ENCODE assay signal across 20 cellular contexts in genomic region chr18:70405051-70405450, GRCh38.
DNase-seq lines count a peak whose midpoint lies in the region; ATAC-seq, FAIRE-seq and TF ChIP-seq lines count a peak whose summit lies in the region.
"Had no signal": no experiment of that assay in that cellular context is flagged by ENCODE, and none has a peak within 500 bp of the region (broad histone marks: within the 10 kb centered on the region; RNA-seq: fewer than 3 reads in every experiment).

No MANE protein-coding gene starts in this region.

- no peak for FAIRE-seq in RCC 7860 (lab: Jason Lieb, UNC)

- H3K4me3 Mint-ChIP-seq in GM23338 = no peak overlapping the region
- H3K4me3 Mint-ChIP-seq in stimulated activated effector memory CD8-positive, alpha-beta T cell treated with anti-CD3 and anti-CD28 coated beads, Interleukin-12 subunit alpha, Interleukin-12 subunit beta, amount 100 ng/mL, for 72 hours = no peak overlapping the region
- H3K4me3 Mint-ChIP-seq: H9, HFFc6 had no signal

- H3K27me3 ChIP-seq in GM23338 (ENCODE audit: insufficient read depth) = no peaks in the 10 kb centered on the region
- H3K27me3 ChIP-seq in foreskin keratinocyte = no peaks in the 10 kb centered on the region
- H3K27me3 ChIP-seq in H7 (ENCODE audit: control insufficient read depth, insufficient read depth, low read length) = no peaks in the 10 kb centered on the region
- no peaks in the 10 kb centered on the region for H3K27me3 ChIP-seq in right atrium auricular region
- H3K27me3 ChIP-seq: BE2C had no signal

- peaks cover 1% of the 10 kb centered on the region for H3K27me3 Mint-ChIP-seq in GM23338 (ENCODE audit: insufficient read depth, low read depth, poor library complexity)

- H2AFZ ChIP-seq in GM23338 = 0 out of 2 replicates have a peak overlapping the region, but pooled peaks have one; percentile 18

- no peaks in the 10 kb centered on the region for H3K9me3 Mint-ChIP-seq in GM23338
- no peaks in the 10 kb centered on the region for H3K9me3 Mint-ChIP-seq in stimulated activated effector memory CD8-positive, alpha-beta T cell treated with anti-CD3 and anti-CD28 coated beads, Interleukin-12 subunit alpha, Interleukin-12 subunit beta, amount 100 ng/mL, for 72 hours
- H3K9me3 Mint-ChIP-seq: H9, HFFc6 had no signal

- no peaks in the 10 kb centered on the region for H3K36me3 Mint-ChIP-seq in GM23338 (ENCODE audit: low read depth)
- no peaks in the 10 kb centered on the region for H3K36me3 Mint-ChIP-seq in stimulated activated effector memory CD8-positive, alpha-beta T cell treated with anti-CD3 and anti-CD28 coated beads, Interleukin-12 subunit alpha, Interleukin-12 subunit beta, amount 100 ng/mL, for 72 hours

- H3K9me3 ChIP-seq in right atrium auricular region = no peaks in the 10 kb centered on the region
- H3K9me3 ChIP-seq: BE2C had no signal

- no peaks in the 10 kb centered on the region for H4K20me1 ChIP-seq in GM23338 (replicated peaks; ENCODE audit: insufficient read depth)

- no peak overlapping the region for H3K27ac Mint-ChIP-seq in GM23338
- H3K27ac Mint-ChIP-seq in stimulated activated effector memory CD8-positive, alpha-beta T cell treated with anti-CD3 and anti-CD28 coated beads, Interleukin-12 subunit alpha, Interleukin-12 subunit beta, amount 100 ng/mL, for 72 hours = no peak overlapping the region
- H3K27ac Mint-ChIP-seq: H9, HFFc6 had no signal

- TF ChIP-seq CTCF in GM23338 (conservative IDR thresholded peaks at IDR 0.05; ENCODE audit: low read depth in 2 of 2) (no peak), foreskin keratinocyte (conservative IDR thresholded peaks at IDR 0.05) (no peak), right atrium auricular region (IDR thresholded peaks at IDR 0.05) (no peak)

- DNase-seq in GM23338 (ENCODE audit: low spot score) (no peak), RCC 7860 (ENCODE audit: low spot score) (peak; percentile 24), foreskin keratinocyte (no peak), H7 (no peak), right atrium auricular region (ENCODE audit: low spot score) (no peak), NCI-H69 (lab: John Stamatoyannopoulos, UW) (no peak)
- no peak for DNase-seq in stimulated activated effector memory CD8-positive, alpha-beta T cell treated with anti-CD3 and anti-CD28 coated beads, Interleukin-12 subunit alpha, Interleukin-12 subunit beta, amount 100 ng/mL, for 72 hours (ENCODE audit: low spot score in 2 of 2)
- DNase-seq: BE2C, DMS53, H9, HFFc6, KG1, NCI-H1105, NCI-H2029 treated with DMSO at 0.1 percent for 48 hours, NCI-H226, NCI-H510A treated with DMSO at 0.1 percent for 48 hours, NCI-H774, Right ventricle myocardium superior, SW 1271 had no signal

- H3K4me1 Mint-ChIP-seq in GM23338 = no peaks in the 10 kb centered on the region
- no peaks in the 10 kb centered on the region for H3K4me1 Mint-ChIP-seq in stimulated activated effector memory CD8-positive, alpha-beta T cell treated with anti-CD3 and anti-CD28 coated beads, Interleukin-12 subunit alpha, Interleukin-12 subunit beta, amount 100 ng/mL, for 72 hours
- H3K4me1 Mint-ChIP-seq: H9 had no signal

- H3K9me2 ChIP-seq in GM23338 (ENCODE audit: insufficient read depth) = no peaks in the 10 kb centered on the region

- no peaks in the 10 kb centered on the region for H3K79me2 ChIP-seq in GM23338 (replicated peaks; ENCODE audit: insufficient read depth)

- H3K36me3 ChIP-seq in GM23338 (ENCODE audit: insufficient read depth) (no peaks in the 10 kb centered on the region), H7 (replicated peaks; ENCODE audit: control insufficient read depth, insufficient read depth, low read length) (no peaks in the 10 kb centered on the region), right atrium auricular region (no peaks in the 10 kb centered on the region)
- H3K36me3 ChIP-seq: BE2C had no signal

- H3F3A ChIP-seq in GM23338 (replicated peaks; ENCODE audit: low read depth) = no peaks in the 10 kb centered on the region

- H3K4me1 ChIP-seq in GM23338 (ENCODE audit: insufficient read depth) (no peaks in the 10 kb centered on the region), foreskin keratinocyte (no peaks in the 10 kb centered on the region), right atrium auricular region (no peaks in the 10 kb centered on the region)
- H3K4me1 ChIP-seq: BE2C had no signal

- ATAC-seq in GM23338 = no peak
- peak; percentile 43 for ATAC-seq in foreskin keratinocyte
- peak; percentile 21 for ATAC-seq in stimulated activated effector memory CD8-positive, alpha-beta T cell treated with anti-CD3 and anti-CD28 coated beads, Interleukin-12 subunit alpha, Interleukin-12 subunit beta, amount 100 ng/mL, for 72 hours

- no peak overlapping the region for H3K4me3 ChIP-seq in GM23338
- H3K4me3 ChIP-seq in H7 (ENCODE audit: insufficient read depth, low read depth, low read length) = no peak overlapping the region
- H3K4me3 ChIP-seq in right atrium auricular region = no peak overlapping the region

- H3K27ac ChIP-seq in GM23338 (ENCODE audit: low read depth) = no peak overlapping the region
- no peak overlapping the region for H3K27ac ChIP-seq in foreskin keratinocyte
- H3K27ac ChIP-seq in right atrium auricular region = no peak overlapping the region
- H3K27ac ChIP-seq: HL-60 had no signal

- H3K4me2 ChIP-seq in GM23338 = no peak overlapping the region

TF ChIP-seq in GM23338, 12 proteins besides CTCF, POLR2A, EP300 and RAD21 (continues in another document):
- TF ChIP-seq REST (IDR thresholded peaks at IDR 0.05; ENCODE audit: unreplicated experiment) (no peak), EZH2 (IDR thresholded peaks at IDR 0.05; ENCODE audit: low read depth, unreplicated experiment) (no peak), ZNF331 (CRISPR knock-in tag; IDR thresholded peaks at IDR 0.05; ENCODE audit: low read depth) (no peak), STAT1 (IDR thresholded peaks at IDR 0.05; ENCODE audit: unreplicated experiment) (no peak), CREB1 (CRISPR knock-in tag; IDR thresholded peaks at IDR 0.05; ENCODE audit: low read depth) (no peak), POLR2AphosphoS5 (IDR thresholded peaks at IDR 0.05; ENCODE audit: low read depth) (no peak), NANOG (IDR thresholded peaks at IDR 0.05; ENCODE audit: borderline replicate concordance) (no peak), EZH2phosphoT487 (IDR thresholded peaks at IDR 0.05; ENCODE audit: unreplicated experiment) (no peak), JUNB (IDR thresholded peaks at IDR 0.05; ENCODE audit: unreplicated experiment) (no peak)
- TF ChIP-seq, protein P1, sequence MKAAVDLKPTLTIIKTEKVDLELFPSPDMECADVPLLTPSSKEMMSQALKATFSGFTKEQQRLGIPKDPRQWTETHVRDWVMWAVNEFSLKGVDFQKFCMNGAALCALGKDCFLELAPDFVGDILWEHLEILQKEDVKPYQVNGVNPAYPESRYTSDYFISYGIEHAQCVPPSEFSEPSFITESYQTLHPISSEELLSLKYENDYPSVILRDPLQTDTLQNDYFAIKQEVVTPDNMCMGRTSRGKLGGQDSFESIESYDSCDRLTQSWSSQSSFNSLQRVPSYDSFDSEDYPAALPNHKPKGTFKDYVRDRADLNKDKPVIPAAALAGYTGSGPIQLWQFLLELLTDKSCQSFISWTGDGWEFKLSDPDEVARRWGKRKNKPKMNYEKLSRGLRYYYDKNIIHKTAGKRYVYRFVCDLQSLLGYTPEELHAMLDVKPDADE (IDR thresholded peaks at IDR 0.05) = no peak
